ENCODE assay signal across 2 cellular contexts in the genomic region with DNA sequence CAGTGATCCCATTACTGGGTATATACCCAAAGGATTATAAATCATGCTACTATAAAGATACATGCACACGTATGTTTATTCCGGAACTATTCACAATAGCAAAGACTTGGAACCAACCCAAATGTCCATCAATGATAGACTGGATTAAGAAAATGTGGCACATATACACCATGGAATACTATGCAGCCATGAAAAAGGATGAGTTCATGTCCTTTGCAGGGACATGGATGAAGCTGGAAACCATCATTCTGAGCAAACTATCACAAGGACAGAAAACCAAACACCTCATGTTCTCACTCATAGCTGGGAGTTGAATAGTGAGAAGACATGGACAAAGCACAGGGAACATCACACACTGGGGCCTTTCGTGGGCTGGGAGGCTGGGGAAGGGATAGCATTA.
DNase-seq lines count a peak whose midpoint lies in the region; TF ChIP-seq lines count a peak whose summit lies in the region.
"Not testable (repeated sequence)": the region's sequence is repeated elsewhere in the genome, so short reads cannot be mapped to it uniquely, and the experiment has no call there.

No MANE protein-coding gene starts in this region.

- H3K4me2 ChIP-seq in neural progenitor cell = not testable (repeated sequence)

- not testable (repeated sequence) for H3K27ac Mint-ChIP-seq in neural progenitor cell

- H3K27me3 ChIP-seq in neural progenitor cell = not testable (repeated sequence)

- not testable (repeated sequence) for H2AFZ ChIP-seq in neural progenitor cell (replicated peaks)

- DNase-seq in neural progenitor cell (ENCODE audit: low spot score) = not testable (repeated sequence)

- CTCF ChIA-PET in HEK293 (lab: Yijun Ruan, JAX) = not testable (repeated sequence)

- not testable (repeated sequence) for H3K9me3 ChIP-seq in HEK293 (ENCODE audit: control insufficient read depth, insufficient read depth, low read depth, low read length); neural progenitor cell (ENCODE audit: low read depth)

- H3K9me3 Mint-ChIP-seq in neural progenitor cell = not testable (repeated sequence)

- TF ChIP-seq CTCF in HEK293 (tag by site-specific recombination; IDR thresholded peaks at IDR 0.05); neural progenitor cell (IDR thresholded peaks at IDR 0.05): not testable (repeated sequence)

- not testable (repeated sequence) for H3K4me1 Mint-ChIP-seq in neural progenitor cell

- H3K36me3 Mint-ChIP-seq in neural progenitor cell = not testable (repeated sequence)

- not testable (repeated sequence) for H3K27ac ChIP-seq in HEK293 (ENCODE audit: extremely low read depth, low read depth, low read length); neural progenitor cell

- not testable (repeated sequence) for H3K4me1 ChIP-seq in HEK293 (ENCODE audit: control insufficient read depth, insufficient read depth, low read length); neural progenitor cell

- not testable (repeated sequence) for H4K20me1 ChIP-seq in neural progenitor cell (ENCODE audit: low read depth)

- POLR2A ChIA-PET in HEK293 (lab: Yijun Ruan, JAX) = not testable (repeated sequence)

- H3K27me3 Mint-ChIP-seq in neural progenitor cell (ENCODE audit: insufficient read depth, low read depth) = not testable (repeated sequence)

- not testable (repeated sequence) for H3K79me2 ChIP-seq in neural progenitor cell (ENCODE audit: low read depth)

- H3F3A ChIP-seq in neural progenitor cell (ENCODE audit: low read depth) = not testable (repeated sequence)

- not testable (repeated sequence) for H3K9ac ChIP-seq in neural progenitor cell

- not testable (repeated sequence) for H3K36me3 ChIP-seq in HEK293 (ENCODE audit: control insufficient read depth in 2 of 2, insufficient read depth in 1 of 2, low read length in 2 of 2); neural progenitor cell

- H3K4me3 ChIP-seq in HEK293 (ENCODE audit: low read depth, low read length); neural progenitor cell: not testable (repeated sequence)

- H3K4me3 Mint-ChIP-seq in neural progenitor cell = peak overlapping the region; percentile 34

TF ChIP-seq in HEK293, 187 proteins besides CTCF, POLR2A, EP300 and RAD21:
- TF ChIP-seq ZNF146 (tag by site-specific recombination; IDR thresholded peaks at IDR 0.05) = peak; percentile 97
- TF ChIP-seq, protein P1, sequence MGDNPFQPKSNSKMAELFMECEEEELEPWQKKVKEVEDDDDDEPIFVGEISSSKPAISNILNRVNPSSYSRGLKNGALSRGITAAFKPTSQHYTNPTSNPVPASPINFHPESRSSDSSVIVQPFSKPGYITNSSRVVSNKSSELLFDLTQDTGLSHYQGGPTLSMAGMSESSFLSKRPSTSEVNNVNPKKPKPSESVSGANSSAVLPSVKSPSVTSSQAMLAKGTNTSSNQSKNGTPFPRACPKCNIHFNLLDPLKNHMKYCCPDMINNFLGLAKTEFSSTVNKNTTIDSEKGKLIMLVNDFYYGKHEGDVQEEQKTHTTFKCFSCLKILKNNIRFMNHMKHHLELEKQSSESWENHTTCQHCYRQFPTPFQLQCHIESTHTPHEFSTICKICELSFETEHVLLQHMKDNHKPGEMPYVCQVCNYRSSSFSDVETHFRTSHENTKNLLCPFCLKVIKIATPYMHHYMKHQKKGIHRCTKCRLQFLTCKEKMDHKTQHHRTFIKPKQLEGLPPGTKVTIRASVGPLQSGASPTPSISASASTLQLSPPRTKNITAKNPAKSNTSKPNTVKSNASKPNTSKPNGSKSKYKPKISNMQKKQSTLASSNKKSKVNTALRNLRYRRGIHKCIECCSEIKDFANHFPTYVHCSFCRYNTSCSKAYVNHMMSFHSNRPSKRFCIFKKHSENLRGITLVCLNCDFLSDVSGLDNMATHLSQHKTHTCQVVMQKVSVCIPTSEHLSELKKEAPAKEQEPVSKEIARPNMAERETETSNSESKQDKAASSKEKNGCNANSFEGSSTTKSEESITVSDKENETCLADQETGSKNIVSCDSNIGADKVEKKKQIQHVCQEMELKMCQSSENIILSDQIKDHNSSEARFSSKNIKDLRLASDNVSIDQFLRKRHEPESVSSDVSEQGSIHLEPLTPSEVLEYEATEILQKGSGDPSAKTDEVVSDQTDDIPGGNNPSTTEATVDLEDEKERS (tag by site-specific recombination; IDR thresholded peaks at IDR 0.05) = 0 out of 2 replicates have a peak, but pooled peaks have one; percentile 51
